ENCODE assay signal across 28 cellular contexts in genomic region chr4:94701606-94702300, GRCh38. TPM values are rescaled to one million over a fixed set of nuclear protein-coding genes. Genes with fewer than 3 reads are reported as not detected.
"Had no signal": no experiment of that assay in that cellular context is flagged by ENCODE, and none has a peak within 500 bp of the region (broad histone marks: within the 10 kb centered on the region; RNA-seq: fewer than 3 reads in every experiment).

No MANE protein-coding gene starts in this region.

- H3K27me3 Mint-ChIP-seq: activated naive CD8-positive, alpha-beta T cell treated with anti-CD3 and anti-CD28 coated beads, Interleukin-2, amount 50 U/mL, for 24 hours; dendritic cell treated with granulocyte-macrophage colony-stimulating factor and Interleukin-4, amounts not matched to agents 40 ng/mL and 50 ng/mL, for 4 days; naive B cell had no signal

- H3K27me3 ChIP-seq: body of pancreas, esophagus squamous epithelium, pancreas, spleen, suprapubic skin, transverse colon had no signal

- H3K36me3 Mint-ChIP-seq: activated naive CD4-positive, alpha-beta T cell treated with anti-CD3 and anti-CD28 coated beads, Interleukin-2, amount 50 U/mL, for 24 hours; naive B cell had no signal

- H3K4me1 Mint-ChIP-seq: activated B cell treated with CpG ODN at 0.5 μM for 24 hours; activated naive CD4-positive, alpha-beta T cell treated with anti-CD3 and anti-CD28 coated beads, Interleukin-2, amount 50 U/mL, for 24 hours; activated naive CD8-positive, alpha-beta T cell treated with anti-CD3 and anti-CD28 coated beads, Interleukin-2, amount 50 U/mL, for 24 hours; naive B cell had no signal

- DNase-seq: activated B cell treated with CpG ODN at 0.5 μM for 24 hours; activated CD4-positive, alpha-beta T cell treated with anti-CD3 and anti-CD28 coated beads, Interleukin-2, amount 50 U/mL, for 1 hour; activated CD8-positive, alpha-beta T cell treated with anti-CD3 and anti-CD28 coated beads for 36 hours; activated naive CD8-positive, alpha-beta T cell treated with anti-CD3 and anti-CD28 coated beads, Interleukin-2, amount 50 U/mL, for 24 hours; activated T-cell treated with anti-CD3 and anti-CD28 coated beads, Interleukin-2, amount 50 U/mL, for 48 hours; amygdala; body of pancreas; esophagus squamous epithelium; foreskin melanocyte; islet precursor cell; left ventricle myocardium inferior; mesendoderm; naive B cell; nephron progenitor cell; pancreas; psoas muscle; spleen; stimulated activated naive CD4-positive, alpha-beta T cell; SW 1271; transverse colon had no signal

- H3K36me3 ChIP-seq: cardiac muscle cell, esophagus squamous epithelium, left ventricle myocardium inferior, pancreas, spleen, suprapubic skin, transverse colon had no signal

- H3K9me3 Mint-ChIP-seq: activated B cell treated with CpG ODN at 0.5 μM for 24 hours; activated CD8-positive, alpha-beta T cell treated with anti-CD3 and anti-CD28 coated beads for 36 hours; activated naive CD4-positive, alpha-beta T cell treated with anti-CD3 and anti-CD28 coated beads, Interleukin-2, amount 50 U/mL, for 24 hours; activated naive CD8-positive, alpha-beta T cell treated with anti-CD3 and anti-CD28 coated beads, Interleukin-2, amount 50 U/mL, for 24 hours; activated T-helper 2 cell treated with anti-CD3 and anti-CD28 coated beads, Interferon-gamma antibody, Interleukin-2, Interleukin-4, amounts not matched to agents 10 μg/mL and 5 μg/mL and 100 μg/mL, durations not matched to agents 14 hours and 24 hours and 36 hours; dendritic cell treated with granulocyte-macrophage colony-stimulating factor and Interleukin-4, amounts not matched to agents 40 ng/mL and 50 ng/mL, for 4 days; nephron progenitor cell; T-helper 1 cell treated with Interleukin-12 subunit alpha and Interleukin-12 subunit beta and Interleukin-4 antibody, amounts not matched to agents 30 μg/mL and 1 μg/mL, for 36 hours had no signal

- H3K4me3 ChIP-seq: body of pancreas, cardiac muscle cell, esophagus squamous epithelium, left ventricle myocardium inferior, lung, pancreas, psoas muscle, spleen, suprapubic skin, transverse colon had no signal

- H3K4me3 Mint-ChIP-seq: activated B cell treated with CpG ODN at 0.5 μM for 24 hours; activated CD8-positive, alpha-beta T cell treated with anti-CD3 and anti-CD28 coated beads for 36 hours; activated naive CD4-positive, alpha-beta T cell treated with anti-CD3 and anti-CD28 coated beads, Interleukin-2, amount 50 U/mL, for 24 hours; activated naive CD8-positive, alpha-beta T cell treated with anti-CD3 and anti-CD28 coated beads, Interleukin-2, amount 50 U/mL, for 24 hours; dendritic cell treated with granulocyte-macrophage colony-stimulating factor and Interleukin-4, amounts not matched to agents 40 ng/mL and 50 ng/mL, for 4 days; naive B cell; nephron progenitor cell; T-helper 1 cell treated with Interleukin-12 subunit alpha and Interleukin-12 subunit beta and Interleukin-4 antibody, amounts not matched to agents 30 μg/mL and 1 μg/mL, for 36 hours had no signal

- H3K4me1 ChIP-seq: body of pancreas, esophagus squamous epithelium, left ventricle myocardium inferior, pancreas, psoas muscle, spleen, suprapubic skin, transverse colon had no signal

- H3K27ac Mint-ChIP-seq: activated B cell treated with CpG ODN at 0.5 μM for 24 hours; activated CD8-positive, alpha-beta T cell treated with anti-CD3 and anti-CD28 coated beads for 36 hours; activated naive CD4-positive, alpha-beta T cell treated with anti-CD3 and anti-CD28 coated beads, Interleukin-2, amount 50 U/mL, for 24 hours; activated naive CD8-positive, alpha-beta T cell treated with anti-CD3 and anti-CD28 coated beads, Interleukin-2, amount 50 U/mL, for 24 hours; activated T-helper 2 cell treated with anti-CD3 and anti-CD28 coated beads, Interferon-gamma antibody, Interleukin-2, Interleukin-4, amounts not matched to agents 10 μg/mL and 5 μg/mL and 100 μg/mL, durations not matched to agents 14 hours and 24 hours and 36 hours; dendritic cell treated with granulocyte-macrophage colony-stimulating factor and Interleukin-4, amounts not matched to agents 40 ng/mL and 50 ng/mL, for 4 days; naive B cell; nephron progenitor cell; T-helper 1 cell treated with Interleukin-12 subunit alpha and Interleukin-12 subunit beta and Interleukin-4 antibody, amounts not matched to agents 30 μg/mL and 1 μg/mL, for 36 hours had no signal

- ATAC-seq: activated CD8-positive, alpha-beta T cell treated with anti-CD3 and anti-CD28 coated beads for 36 hours; activated naive CD8-positive, alpha-beta T cell treated with anti-CD3 and anti-CD28 coated beads, Interleukin-2, amount 50 U/mL, for 24 hours; body of pancreas; pancreas; psoas muscle had no signal

- H3K9me3 ChIP-seq: body of pancreas, esophagus squamous epithelium, left ventricle myocardium inferior, pancreas, psoas muscle, spleen, suprapubic skin, transverse colon had no signal

- H3K27ac ChIP-seq: body of pancreas, cardiac muscle cell, epithelial cell of prostate, esophagus squamous epithelium, left ventricle myocardium inferior, pancreas, psoas muscle, spleen, suprapubic skin, transverse colon had no signal

RNA-seq across cellular contexts. Expression of gene BMPR1B, which starts 56.0 kb away (rescaled TPM):
- total RNA-seq: activated B cell treated with CpG ODN at 0.5 μM for 24 hours; activated CD8-positive, alpha-beta T cell treated with anti-CD3 and anti-CD28 coated beads for 36 hours; activated T-helper 2 cell treated with anti-CD3 and anti-CD28 coated beads, Interferon-gamma antibody, Interleukin-2, Interleukin-4, amounts not matched to agents 10 μg/mL and 5 μg/mL and 100 μg/mL, durations not matched to agents 14 hours and 24 hours and 36 hours had no signal
